ENCODE assay signal across 8 cellular contexts in the genomic region with DNA sequence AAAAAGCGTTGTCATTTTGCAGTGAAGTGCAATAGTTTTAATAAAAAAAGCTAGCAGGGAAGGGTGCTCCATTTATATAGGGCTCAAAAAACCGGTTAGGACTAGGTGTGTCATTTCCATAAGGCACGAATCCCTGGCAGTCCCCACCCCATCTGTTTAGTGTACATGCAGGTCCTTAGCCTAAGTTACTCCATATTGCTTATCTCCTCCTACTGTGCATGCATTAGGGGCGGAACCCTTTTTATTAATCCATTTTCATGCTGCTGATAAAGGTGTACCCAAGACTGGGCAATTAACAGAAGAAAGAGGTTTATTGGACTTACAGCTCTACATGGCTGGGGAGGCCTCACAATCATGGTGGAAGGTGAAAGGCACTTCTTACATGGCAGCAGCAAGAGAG.
"Had no signal": no experiment of that assay in that cellular context is flagged by ENCODE, and none has a peak within 500 bp of the region (broad histone marks: within the 10 kb centered on the region; RNA-seq: fewer than 3 reads in every experiment).

No MANE protein-coding gene starts in this region.

- H3K4me3 ChIP-seq: GM23338 had no signal

- ATAC-seq: GM23338 had no signal

- FAIRE-seq: H1, H54, HTR-8/SVneo had no signal

- H3K4me2 ChIP-seq: GM23338 had no signal

- H3K4me3 Mint-ChIP-seq: GM23338, H9 had no signal

- DNase-seq: H9, HCEC 1CT, IMR-90, KBM-7 had no signal

- H3K27ac Mint-ChIP-seq: GM23338, H9 had no signal
